ENCODE assay signal across 8 cellular contexts in genomic region chr11:77046060-77046501, GRCh38. TPM values are rescaled to one million over a fixed set of nuclear protein-coding genes. Genes with fewer than 3 reads are reported as not detected.
A peak's percentile ranks its signal among the peaks of the same experiment; 100 is the strongest.
DNase-seq lines count a peak whose midpoint lies in the region; ATAC-seq and TF ChIP-seq lines count a peak whose summit lies in the region.

No MANE protein-coding gene starts in this region.

- no peaks in the 10 kb centered on the region for H3K27me3 ChIP-seq in BE2C
- peaks cover 11% of the 10 kb centered on the region for H3K27me3 ChIP-seq in OCI-LY3 (ENCODE audit: low read depth, low read length)

- H3K36me3 ChIP-seq in BE2C (no peaks in the 10 kb centered on the region), OCI-LY3 (replicated peaks; ENCODE audit: low read depth, low read length) (no peaks in the 10 kb centered on the region)

- H3K9ac ChIP-seq in OCI-LY3 (ENCODE audit: low read length), result no peak overlapping the region

- H3K4me2 ChIP-seq in OCI-LY3 (ENCODE audit: low read length), result peak overlapping the region; percentile 84

- no peak overlapping the region for H3K27ac ChIP-seq in OCI-LY3 (ENCODE audit: low read length)

- H2AFZ ChIP-seq in OCI-LY3 (ENCODE audit: low read depth, low read length), result peak overlapping the region; percentile 60

- TF ChIP-seq CTCF in BE2C (IDR thresholded peaks at IDR 0.05; ENCODE audit: low read depth, low read length) (peak; percentile 71), OCI-LY3 (IDR thresholded peaks at IDR 0.05; ENCODE audit: low read depth, low read length) (peak; percentile 94)

- no peaks in the 10 kb centered on the region for H4K20me1 ChIP-seq in OCI-LY3 (ENCODE audit: insufficient read depth, low read length)

- H3K4me3 ChIP-seq in BE2C (ENCODE audit: low read depth, low read length), result peak overlapping the region; percentile 49
- H3K4me3 ChIP-seq in OCI-LY3 (ENCODE audit: low read length), result peak overlapping the region; percentile 63

- DNase-seq in BE2C, result peak; percentile 70
- peak; percentile 48 for DNase-seq in activated gamma-delta T cell treated with Interleukin-2 at 50 U/mL for 16 hours
- peak; percentile 55 for DNase-seq in Right ventricle myocardium superior
- no peak for DNase-seq in sciatic nerve (ENCODE audit: low spot score)
- DNase-seq in occipital lobe (lab: John Stamatoyannopoulos, UW), result no peak

- ATAC-seq in GM21576 (IDR thresholded peaks at IDR 0.05; ENCODE audit: unreplicated experiment) (peak; percentile 46), Right ventricle myocardium superior (ENCODE audit: poor library complexity) (peak; percentile 40), sciatic nerve (peak; percentile 16), HG02973 (IDR thresholded peaks at IDR 0.05; ENCODE audit: unreplicated experiment) (no peak)

- H3K9me3 ChIP-seq in BE2C (no peaks in the 10 kb centered on the region), OCI-LY3 (ENCODE audit: insufficient read depth, low read length) (no peaks in the 10 kb centered on the region)

- no peaks in the 10 kb centered on the region for H3K79me2 ChIP-seq in OCI-LY3 (ENCODE audit: low read length)

- intact Hi-C loops in Right ventricle myocardium superior (cut with DNase I), result loop anchor here (2.0 kb wide), 1 partner anchor 45 kb away; no protein-coding TSS in a partner anchor
- intact Hi-C loops in sciatic nerve (cut with DNase I), result loop anchor here (10.0 kb wide), 1 partner anchor 241 kb away; no protein-coding TSS in a partner anchor

- H3K4me1 ChIP-seq in BE2C, result no peaks in the 10 kb centered on the region
- H3K4me1 ChIP-seq in OCI-LY3 (ENCODE audit: low read length), result peaks cover 12% of the 10 kb centered on the region

RNA-seq across cellular contexts. Expression of gene B3GNT6, which starts 11.9 kb away (rescaled TPM):
- not detected for polyA plus RNA-seq in BE2C (2012; ENCODE audit: insufficient read depth, insufficient read length, low read depth)
- total RNA-seq in Right ventricle myocardium superior (not detected), sciatic nerve (not detected), occipital lobe (not detected)

RNA-seq across cellular contexts. Expression of gene CAPN5, which starts 20.7 kb away (rescaled TPM):
- 13.2 TPM for polyA plus RNA-seq in BE2C (2012; ENCODE audit: insufficient read depth, insufficient read length, low read depth)
- total RNA-seq in Right ventricle myocardium superior (2.6 TPM), sciatic nerve (20.1 TPM), occipital lobe (17.2 TPM)

RNA-seq across cellular contexts. Expression of gene OMP, which starts 56.6 kb away (rescaled TPM):
- polyA plus RNA-seq in BE2C (2012; ENCODE audit: insufficient read depth, insufficient read length, low read depth), result 0.94 TPM
- not detected for total RNA-seq in Right ventricle myocardium superior
- total RNA-seq in sciatic nerve, result 2.8 TPM
- not detected for total RNA-seq in occipital lobe

Comparison
In these comparisons a context has a peak if more than half of its experiments do, and no peak if none do; other contexts are left out.
1. DNase-seq: peak in BE2C (single experiment), activated gamma-delta T cell treated with Interleukin-2 at 50 U/mL for 16 hours (single experiment) and Right ventricle myocardium superior (single experiment); none in sciatic nerve (single experiment) and occipital lobe (single experiment).